In the genomic region with DNA sequence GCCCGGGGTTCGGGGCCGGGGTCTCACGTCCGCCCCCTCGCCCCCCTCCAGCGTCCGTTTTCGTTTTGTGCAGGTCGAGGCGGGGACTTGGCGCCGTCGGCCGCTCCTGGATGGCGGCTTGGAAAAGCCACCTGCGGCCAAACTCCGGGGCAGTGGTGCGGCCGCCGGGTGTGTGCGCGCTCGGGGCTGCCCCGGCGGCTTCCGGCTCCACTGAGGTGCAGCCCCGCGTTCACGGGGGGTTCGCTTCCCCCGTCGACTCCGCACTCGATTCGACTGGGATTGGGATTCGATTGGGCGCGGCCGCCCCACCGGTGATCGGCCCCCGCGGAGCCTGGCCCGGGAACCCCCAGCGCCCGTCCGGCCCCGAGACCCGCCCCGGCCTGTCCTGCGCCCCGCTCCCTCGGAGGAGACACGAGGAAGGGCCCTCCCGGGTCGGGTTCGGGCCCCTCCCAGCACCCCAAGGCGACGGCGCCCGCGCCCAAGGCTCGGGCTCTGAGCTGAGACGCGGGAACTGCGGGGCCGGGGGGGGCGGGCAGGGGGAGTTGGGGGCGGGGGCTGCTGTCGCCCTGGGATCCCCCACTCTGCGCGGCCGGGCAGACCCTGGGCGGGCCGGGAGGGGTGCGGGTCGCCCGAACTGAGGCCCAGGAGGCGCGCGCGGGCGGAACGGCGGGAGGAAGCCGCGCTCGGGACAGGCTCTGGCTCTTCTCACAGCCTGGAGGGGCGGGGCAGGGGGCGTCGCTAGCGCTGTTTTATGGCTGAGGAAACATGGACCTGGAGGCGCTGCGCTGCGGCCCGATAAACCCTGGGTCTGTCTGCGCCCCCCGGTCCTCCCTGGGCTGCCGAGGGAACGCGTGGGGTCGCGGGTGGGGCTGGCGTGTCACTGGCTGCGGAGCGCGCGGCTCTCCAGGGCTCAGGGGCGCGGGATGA, we compare ENCODE assay signal across 11 cellular contexts. TPM values are rescaled to one million over a fixed set of nuclear protein-coding genes. Genes with fewer than 3 reads are reported as not detected.
DNase-seq lines count a peak whose midpoint lies in the region; ATAC-seq and TF ChIP-seq lines count a peak whose summit lies in the region.
"Had no signal": no experiment of that assay in that cellular context is flagged by ENCODE, and none has a peak within 500 bp of the region (broad histone marks: within the 10 kb centered on the region; RNA-seq: fewer than 3 reads in every experiment).

No MANE protein-coding gene starts in this region.

- H4K8ac ChIP-seq in neuronal stem cell (ENCODE audit: low read depth, low read length), result no peak overlapping the region

- H3K4me3 ChIP-seq in HUES48 (ENCODE audit: low read depth, low read length) (peak overlapping the region; percentile 59), esophagus squamous epithelium (peak overlapping the region in 3 of 4 donors; percentile 22 to 45 (median 33)), neuronal stem cell (ENCODE audit: low read length in 2 of 2) (peak overlapping the region in 1 of 2 donors; percentile 44)

- peak overlapping the region; percentile 55 for H3K23ac ChIP-seq in neuronal stem cell (ENCODE audit: low read depth, low read length, poor library complexity)

- H3K4me2 ChIP-seq in neuronal stem cell (ENCODE audit: insufficient read depth, low read length, poor library complexity, severe bottlenecking), result peak overlapping the region; percentile 54

- intact Hi-C loops in esophagus squamous epithelium (cut with DNase I), result no loop called here

- H3K9me3 ChIP-seq in HUES48 (ENCODE audit: control insufficient read depth, insufficient read depth, low read length), result no peaks in the 10 kb centered on the region
- peaks cover 0 to 7% (median 0%) of the 10 kb centered on the region in 3 donors for H3K9me3 ChIP-seq in esophagus squamous epithelium
- peaks cover 0 to 16% of the 10 kb centered on the region in 2 donors for H3K9me3 ChIP-seq in neuronal stem cell (replicated peaks in 1 of 2; ENCODE audit: control insufficient read depth in 2 of 2, insufficient read depth in 1 of 2, low read depth in 1 of 2, low read length in 2 of 2)

- no peak overlapping the region for H3K27ac ChIP-seq in HUES48 (ENCODE audit: low read depth, low read length)
- no peak overlapping the region for H3K27ac ChIP-seq in esophagus squamous epithelium
- no peak overlapping the region for H3K27ac ChIP-seq in neuronal stem cell (replicated peaks; ENCODE audit: low read length)
- H3K27ac ChIP-seq: brain microvascular endothelial cell had no signal

- no peak overlapping the region for H2BK120ac ChIP-seq in neuronal stem cell (ENCODE audit: low read depth, low read length)

- H3K36me3 ChIP-seq in HUES48 (ENCODE audit: control insufficient read depth, insufficient read depth, low read length) (no peaks in the 10 kb centered on the region), esophagus squamous epithelium (peaks cover 0 to 5% (median 0%) of the 10 kb centered on the region in 3 donors), neuronal stem cell (replicated peaks in 1 of 2; ENCODE audit: control insufficient read depth in 2 of 2, insufficient read depth in 2 of 2, low read length in 2 of 2) (peaks cover 0 to 9% of the 10 kb centered on the region in 2 donors)
- H3K36me3 ChIP-seq: brain microvascular endothelial cell had no signal

- no peak for TF ChIP-seq POLR2A in esophagus squamous epithelium (IDR thresholded peaks at IDR 0.05)

- peak overlapping the region; percentile 90 for H2AFZ ChIP-seq in neuronal stem cell (ENCODE audit: low read length)

- no peak overlapping the region for H3K9ac ChIP-seq in HUES48 (ENCODE audit: low read depth, low read length)
- H3K9ac ChIP-seq in neuronal stem cell (ENCODE audit: low read depth, low read length, poor library complexity), result no peak overlapping the region

- H4K91ac ChIP-seq in neuronal stem cell (ENCODE audit: low read depth, low read length, poor library complexity), result no peak overlapping the region

- H2BK5ac ChIP-seq in neuronal stem cell (ENCODE audit: low read length), result no peak overlapping the region

- no peak overlapping the region for H2AK5ac ChIP-seq in neuronal stem cell (ENCODE audit: low read depth, low read length)

- H3K14ac ChIP-seq in neuronal stem cell (ENCODE audit: low read length), result peak overlapping the region; percentile 94

- ATAC-seq in GM19467 (IDR thresholded peaks at IDR 0.05; ENCODE audit: unreplicated experiment) (no peak), GM21367 (IDR thresholded peaks at IDR 0.05; ENCODE audit: unreplicated experiment) (no peak)

- peak overlapping the region; percentile 26 for H2BK15ac ChIP-seq in neuronal stem cell (ENCODE audit: low read length)

- H3K79me1 ChIP-seq in neuronal stem cell (ENCODE audit: low read depth, low read length), result no peaks in the 10 kb centered on the region

- no peak overlapping the region for H2BK12ac ChIP-seq in neuronal stem cell (ENCODE audit: low read length)

- peak overlapping the region; percentile 85 for H3K18ac ChIP-seq in neuronal stem cell (ENCODE audit: low read length)

- H3K27me3 ChIP-seq in HUES48 (ENCODE audit: control insufficient read depth, insufficient read depth, low read length) (peaks cover 88% of the 10 kb centered on the region), esophagus squamous epithelium (peaks cover 26 to 88% (median 42%) of the 10 kb centered on the region in 4 donors), neuronal stem cell (ENCODE audit: control insufficient read depth in 3 of 3, insufficient read depth in 3 of 3, low read depth in 1 of 3, low read length in 3 of 3) (peaks cover 48 to 82% (median 69%) of the 10 kb centered on the region in 3 experiments)

- no peak for TF ChIP-seq CTCF in esophagus squamous epithelium (IDR thresholded peaks at IDR 0.05)

- no peak overlapping the region for H3K4ac ChIP-seq in neuronal stem cell (ENCODE audit: low read length)

- WGBS in esophagus squamous epithelium, 2 donors, result 0% methylated on average over 5 of the region's 111 CpGs; no CpG with 5 or more reads in 1 of the 2 donors
- WGBS in neuronal stem cell (ENCODE audit: extremely low coverage in 2 of 2, insufficient read length in 2 of 2, insufficient replicate concordance in 1 of 2), 2 donors, result no CpG with 5 or more reads among the region's 111 CpGs

- H3K4me1 ChIP-seq in HUES48 (ENCODE audit: control insufficient read depth, insufficient read depth, low read length) (peaks cover 12% of the 10 kb centered on the region), esophagus squamous epithelium (peaks cover 12 to 48% (median 27%) of the 10 kb centered on the region in 3 donors), neuronal stem cell (ENCODE audit: control insufficient read depth in 2 of 2, insufficient read depth in 1 of 2, low read depth in 1 of 2, low read length in 2 of 2) (peaks cover 0 to 22% of the 10 kb centered on the region in 2 donors)

- peak; percentile 22 for DNase-seq in DMS114 treated with DMSO at 0.1 percent for 48 hours (lab: John Stamatoyannopoulos, UW; ENCODE audit: unreplicated experiment)
- no peak for DNase-seq in esophagus squamous epithelium (lab: John Stamatoyannopoulos, UW)
- peak; percentile 32 for DNase-seq in neuronal stem cell (ENCODE audit: low spot score)
- no peak for DNase-seq in inferior parietal cortex (ENCODE audit: extremely low spot score)
- DNase-seq: brain microvascular endothelial cell, immature natural killer cell had no signal

RNA-seq across cellular contexts. Expression of a gene that starts 1.6 kb away (rescaled TPM):
- under 1 TPM in 1 of 4 donors, not detected in 3; 0.57 TPM for total RNA-seq in esophagus squamous epithelium
- 0.08 TPM for polyA plus RNA-seq in neuronal stem cell (2013, experiment 1 of 2)
- polyA plus RNA-seq in neuronal stem cell (2013, experiment 2 of 2), result 0.06 TPM
- total RNA-seq: LHCN-M2, neural crest cell had no signal
- polyA plus RNA-seq: immature natural killer cell had no signal

Comparison
In these comparisons a context has a peak if more than half of its experiments do, and no peak if none do; other contexts are left out.
1. DNase-seq: peak in DMS114 treated with DMSO at 0.1 percent for 48 hours (single experiment) and neuronal stem cell (single experiment); none in esophagus squamous epithelium (single experiment) and inferior parietal cortex (single experiment).